ENCODE assay signal across 33 cellular contexts in the genomic region with DNA sequence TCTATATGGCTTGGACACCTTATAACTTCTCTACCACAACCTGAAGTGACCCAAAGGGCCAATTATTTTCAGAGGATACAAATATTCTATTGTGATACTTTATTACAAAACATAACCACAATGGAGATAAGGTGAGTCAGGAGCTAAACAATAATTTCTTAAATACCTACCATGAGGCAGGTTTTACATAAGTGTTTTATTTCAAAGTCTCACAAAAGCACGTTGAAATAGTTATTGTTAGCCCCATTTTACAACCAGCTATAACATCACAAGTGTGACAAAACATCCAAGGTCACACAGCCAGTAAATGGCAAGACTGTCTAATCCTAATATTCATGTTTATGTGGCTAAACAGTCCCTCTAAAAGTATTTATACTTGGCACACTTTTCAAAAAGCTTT.
"Had no signal": no experiment of that assay in that cellular context is flagged by ENCODE, and none has a peak within 500 bp of the region (broad histone marks: within the 10 kb centered on the region; RNA-seq: fewer than 3 reads in every experiment).

No MANE protein-coding gene starts in this region.

- ATAC-seq: activated naive CD8-positive, alpha-beta T cell treated with anti-CD3 and anti-CD28 coated beads, Interleukin-2, amount 50 U/mL, for 24 hours; PC-3; Right ventricle myocardium inferior had no signal

- DNase-seq: activated B cell treated with CpG ODN at 0.5 μM for 24 hours; activated CD4-positive, alpha-beta memory T cell treated with anti-CD3 and anti-CD28 coated beads for 36 hours; activated CD4-positive, alpha-beta T cell treated with anti-CD3 and anti-CD28 coated beads for 4 hours; activated CD4-positive, alpha-beta T cell treated with anti-CD3 and anti-CD28 coated beads, Interleukin-2, amount 50 U/mL, for 1 hour; activated CD4-positive, CD25-positive, alpha-beta regulatory T cell treated with anti-CD3 and anti-CD28 coated beads, Interleukin-2, amount 50 U/mL, for 72 hours; activated CD8-positive, alpha-beta memory T cell treated with anti-CD3 and anti-CD28 coated beads, Interleukin-2, amount 50 U/mL, for 4 hours; activated effector memory CD4-positive, alpha-beta T cell treated with Interleukin-2 at 50 U/mL for 16 hours; activated naive CD4-positive, alpha-beta T cell treated with anti-CD3 and anti-CD28 coated beads, Interleukin-2, amount 10 ng/mL, durations not matched to agents 7 days and 5 days; activated naive CD8-positive, alpha-beta T cell treated with anti-CD3 and anti-CD28 coated beads, Interleukin-2, amount 50 U/mL, for 24 hours; activated T-cell treated with anti-CD3 and anti-CD28 coated beads, Interleukin-2, amount 50 U/mL, for 48 hours; amniotic stem cell; aorta; brain microvascular endothelial cell; Kasumi-1; KG1; MG63; NCI-H1048; NCI-H1105 treated with DMSO at 0.1 percent for 48 hours; NCI-H1436; NCI-H1694 treated with DMSO at 0.1 percent for 48 hours; NCI-H2029; NCI-H345; NCI-H524 treated with DMSO at 0.1 percent for 48 hours; PC-3; SIG-M5; SW 1271; T-helper 1 cell; T-helper 2 cell; T-helper 9 cell had no signal

- H3K27ac ChIP-seq: brain microvascular endothelial cell, cardiac muscle cell, RWPE1, VCaP had no signal

- H3K27me3 ChIP-seq: brain microvascular endothelial cell, cardiac muscle cell, MG63 had no signal

- H3K4me3 ChIP-seq: cardiac muscle cell, MG63 had no signal

- H3K9me3 ChIP-seq: MG63 had no signal

- H3K36me3 ChIP-seq: brain microvascular endothelial cell, cardiac muscle cell, MG63 had no signal
